10 cellular contexts compared by ENCODE assay signal in the genomic region with DNA sequence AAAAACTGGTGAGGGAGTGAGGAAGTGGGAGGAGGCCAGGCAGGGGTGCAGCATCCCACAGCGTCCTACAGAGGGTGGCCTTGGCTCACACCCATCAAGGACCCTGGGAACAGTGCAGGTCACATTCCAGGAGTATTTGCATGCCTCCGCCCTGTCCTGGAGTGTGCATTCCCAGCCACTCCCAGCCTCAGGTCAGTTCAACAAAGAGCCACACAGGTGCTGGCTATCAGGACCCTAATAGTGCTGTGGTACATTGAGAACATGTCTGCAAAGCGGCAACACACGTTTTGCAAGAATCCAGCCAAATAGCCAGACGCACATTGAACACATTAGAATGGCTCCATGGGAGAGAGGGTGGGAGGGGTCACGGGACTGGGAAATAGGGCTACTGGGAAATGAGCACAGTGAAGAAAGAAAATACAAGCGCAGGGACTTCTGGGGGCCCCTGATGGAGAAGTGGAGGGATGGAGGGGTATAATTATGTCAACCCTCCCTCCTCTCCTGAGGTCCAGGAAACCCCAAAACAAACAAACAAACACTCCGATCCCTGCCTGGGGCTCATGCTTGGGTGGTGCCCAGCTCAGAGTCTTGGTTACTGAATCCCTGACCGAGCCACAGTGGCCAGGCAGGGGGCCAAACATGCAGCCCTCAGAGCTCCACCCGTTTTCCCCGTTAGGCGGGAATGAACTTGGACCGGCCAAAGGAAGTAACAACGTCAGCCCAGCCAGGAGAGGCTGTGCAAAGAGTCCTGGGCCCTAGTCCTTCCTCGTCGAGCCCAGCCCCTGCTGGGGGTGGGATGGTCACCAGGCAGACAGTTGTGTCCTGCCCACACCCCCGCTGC. TPM values are rescaled to one million over a fixed set of nuclear protein-coding genes. Genes with fewer than 3 reads are reported as not detected.
DNase-seq lines count a peak whose midpoint lies in the region; ATAC-seq and TF ChIP-seq lines count a peak whose summit lies in the region.
"Had no signal": no experiment of that assay in that cellular context is flagged by ENCODE, and none has a peak within 500 bp of the region (broad histone marks: within the 10 kb centered on the region; RNA-seq: fewer than 3 reads in every experiment).

No MANE protein-coding gene starts in this region.

- no peak overlapping the region for H3K27ac ChIP-seq in PC-3 (ENCODE audit: low read length)

- H3K4me1 Mint-ChIP-seq in neural crest cell: peaks cover 25% of the 10 kb centered on the region

- peaks cover 38% of the 10 kb centered on the region for H3K27me3 ChIP-seq in PC-3 (ENCODE audit: low read length)

- no peak overlapping the region for H3K9ac ChIP-seq in PC-3 (ENCODE audit: low read length)

- CTCF ChIA-PET in PC-3 (lab: Charles Lee): no interaction called here

- POLR2A ChIA-PET in PC-3 (lab: Charles Lee; ENCODE audit: unreplicated experiment): no interaction called here

- no peaks in the 10 kb centered on the region for H3K36me3 ChIP-seq in PC-3 (ENCODE audit: low read depth, low read length)

- H3K4me2 ChIP-seq in PC-3 (ENCODE audit: low read length): peak overlapping the region; percentile 22; the same call in 1 of the 2 replicates

- H3K4me3 ChIP-seq in PC-3 (ENCODE audit: low read length): no peak overlapping the region
- H3K4me3 ChIP-seq in fibroblast of pulmonary artery (replicated peaks; ENCODE audit: low read depth, low read length): no peak overlapping the region

- peak overlapping the region; percentile 45; the same call in 1 of the 2 replicates for H2AFZ ChIP-seq in PC-3 (ENCODE audit: low read length)

- no peak overlapping the region for H3K4me3 Mint-ChIP-seq in neural crest cell

- BruUV-seq in PC-3 (replicated peaks; lab: Mats Ljungman, UMichigan): no TSS peak

- H3K27ac Mint-ChIP-seq in neural crest cell (ENCODE audit: unreplicated experiment): peak overlapping the region; percentile 12

- H3K9me3 Mint-ChIP-seq in neural crest cell: no peaks in the 10 kb centered on the region
- H3K9me3 Mint-ChIP-seq: CD8-positive, alpha-beta memory T cell had no signal

- ATAC-seq in PC-3: peak; percentile 56

- H3K4me1 ChIP-seq in PC-3 (ENCODE audit: insufficient read depth, low read length): peaks cover 8% of the 10 kb centered on the region; the same call in 1 of the 2 replicates

- no peak; the same call in 1 of the 2 replicates for TF ChIP-seq CTCF in AG09319 (IDR thresholded peaks at IDR 0.05; ENCODE audit: low read depth, low read length)
- peak; percentile 28; the same call in 1 of the 2 replicates for TF ChIP-seq CTCF in PC-3 (conservative IDR thresholded peaks at IDR 0.05; ENCODE audit: low read depth, low read length)
- TF ChIP-seq CTCF in fibroblast of pulmonary artery (IDR thresholded peaks at IDR 0.05; ENCODE audit: low read length, missing control alignments): no peak
- TF ChIP-seq CTCF in neural crest cell (conservative IDR thresholded peaks at IDR 0.05): no peak
- no peak for TF ChIP-seq CTCF in GM13977 (IDR thresholded peaks at IDR 0.05; ENCODE audit: extremely low read depth, insufficient read depth, missing control alignments)

- H3K9me3 ChIP-seq in PC-3 (ENCODE audit: low read length): no peaks in the 10 kb centered on the region

- H3K9me2 ChIP-seq in PC-3 (replicated peaks; ENCODE audit: low read length): no peaks in the 10 kb centered on the region

- H3K27me3 Mint-ChIP-seq in neural crest cell (ENCODE audit: low read depth): no peaks in the 10 kb centered on the region

- H3K79me2 ChIP-seq in PC-3 (ENCODE audit: low read length): no peaks in the 10 kb centered on the region

- H4K20me1 ChIP-seq in PC-3 (ENCODE audit: low read length): no peaks in the 10 kb centered on the region

- intact Hi-C loops in PC-3 (cut with micrococcal nuclease): no loop called here

- no peaks in the 10 kb centered on the region for H3K36me3 Mint-ChIP-seq in neural crest cell (ENCODE audit: low read depth)
- H3K36me3 Mint-ChIP-seq: CD8-positive, alpha-beta memory T cell had no signal

- in situ Hi-C loops in GM13977 (cut with MboI; ENCODE audit: low pct_unique_long_range_greater_than_20kb, low sequenced_read_pairs, unreplicated experiment): no loop called here

- DNase-seq in AG09319 (ENCODE audit: extremely low read depth, low read depth) (peak; percentile 82), PC-3 (peak; percentile 51), fibroblast of pulmonary artery (ENCODE audit: low read depth) (peak; percentile 29), neural crest cell (ENCODE audit: low read depth, low spot score) (no peak), superior temporal gyrus (ENCODE audit: extremely low spot score) (no peak), GM13977 (ENCODE audit: low spot score) (no peak), SK-N-DZ (ENCODE audit: low spot score) (no peak), NCI-H187 treated with DMSO at 0.1 percent for 48 hours (lab: John Stamatoyannopoulos, UW) (no peak)
- DNase-seq: T-helper 2 cell had no signal

- no peaks in the 10 kb centered on the region for H3F3A ChIP-seq in PC-3 (ENCODE audit: low read length, unreplicated experiment)

RNA-seq across cellular contexts. Expression of a gene that starts 36.4 kb away (rescaled TPM):
- total RNA-seq in PC-3 (2014; rRNA removed) (not detected in 2 replicates), neural crest cell (0.32 and 0.44 TPM in 2 replicates)
- polyA plus RNA-seq in SK-N-DZ (2014; cell fraction: cytosol; rRNA removed): not detected in 2 replicates
- not detected in 2 replicates for polyA plus RNA-seq in SK-N-DZ (2014; cell fraction: nucleus; rRNA removed)

Comparison
In these comparisons a context has a peak if more than half of its experiments do, and no peak if none do; other contexts are left out.
1. DNase-seq: peak in AG09319 (single experiment), PC-3 (single experiment) and fibroblast of pulmonary artery (single experiment); none in neural crest cell (single experiment), superior temporal gyrus (single experiment), GM13977 (single experiment), SK-N-DZ (single experiment) and NCI-H187 treated with DMSO at 0.1 percent for 48 hours (single experiment).